Comparison of ENCODE assay signal across 8 cellular contexts in the genomic region with DNA sequence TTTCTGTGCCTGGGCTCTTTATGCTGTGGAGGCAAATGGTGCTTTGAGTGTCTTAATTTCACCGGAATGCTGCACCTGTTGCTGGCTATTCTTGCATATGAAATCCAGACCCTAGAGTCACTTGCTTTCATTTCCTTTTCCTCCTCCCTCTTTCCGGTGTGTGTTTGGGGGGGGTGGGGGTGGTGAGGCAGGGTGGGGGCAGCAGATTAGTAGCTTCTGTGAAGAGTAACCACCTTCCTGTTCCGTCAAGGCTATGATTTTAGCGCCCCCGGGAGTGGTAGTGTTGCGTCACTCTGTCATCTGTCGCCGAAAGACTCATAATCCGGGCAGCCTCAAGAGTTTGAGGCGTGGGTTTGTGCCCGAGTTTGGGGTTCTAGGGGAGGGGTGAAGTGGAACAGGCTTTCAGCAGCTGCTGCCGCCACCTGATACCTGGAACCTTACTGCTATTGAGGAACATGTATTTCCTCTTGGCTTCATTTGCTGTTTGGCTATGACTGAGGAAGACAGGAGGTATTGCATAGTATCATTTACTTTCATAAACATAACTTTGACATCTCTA. TPM values are rescaled to one million over a fixed set of nuclear protein-coding genes. Genes with fewer than 3 reads are reported as not detected.
DNase-seq lines count a peak whose midpoint lies in the region; ATAC-seq and TF ChIP-seq lines count a peak whose summit lies in the region.

No MANE protein-coding gene starts in this region.

- no peaks in the 10 kb centered on the region for H3K36me3 ChIP-seq in Peyer's patch

- peak overlapping the region; percentile 11 to 43 (median 18) for H3K4me3 ChIP-seq in Peyer's patch

- peak; percentile 41 for ATAC-seq in GM18858 (IDR thresholded peaks at IDR 0.05; ENCODE audit: unreplicated experiment)
- peak; percentile 56 for ATAC-seq in HG02884 (IDR thresholded peaks at IDR 0.05; ENCODE audit: unreplicated experiment)
- ATAC-seq in GM19324 (IDR thresholded peaks at IDR 0.05; ENCODE audit: low FRiP score, unreplicated experiment) = no peak

- peaks cover 0 to 20% (median 12%) of the 10 kb centered on the region in 4 donors for H3K4me1 ChIP-seq in Peyer's patch

- H3K27me3 ChIP-seq in Peyer's patch = no peaks in the 10 kb centered on the region

- peak overlapping the region in 3 of 4 donors; percentile 58 to 74 (median 70) for H3K27ac ChIP-seq in Peyer's patch

- H3K9me3 ChIP-seq in Peyer's patch = no peaks in the 10 kb centered on the region

- no peak for TF ChIP-seq POLR2A in Peyer's patch (IDR thresholded peaks at IDR 0.05)

- TF ChIP-seq CTCF in Peyer's patch (IDR thresholded peaks at IDR 0.05) = no peak

- peak in 2 of 3 donors; percentile 86 to 91 for DNase-seq in Peyer's patch
- peak; percentile 21 for DNase-seq in activated naive CD8-positive, alpha-beta T cell treated with anti-CD3 and anti-CD28 coated beads, Interleukin-2, amount 50 U/mL, for 16 hours (ENCODE audit: low read depth, low spot score)
- peak; percentile 66 for DNase-seq in stimulated activated CD4-positive, alpha-beta T cell treated with anti-CD3 and anti-CD28 coated beads, Interleukin-4, amount 100 ng/mL, for 24 hours
- DNase-seq in cortex of kidney (lab: John Stamatoyannopoulos, UW) = no peak
- DNase-seq in SW480 (ENCODE audit: low spot score) = no peak

RNA-seq across cellular contexts. Expression of a gene that starts 49.1 kb away (rescaled TPM):
- total RNA-seq in Peyer's patch = 100 to 1,000 TPM in 2 of 4 donors, 10 to 100 TPM in 2; 61.1 to 579 (median 115) TPM

Comparison
In these comparisons a context has a peak if more than half of its experiments do, and no peak if none do; other contexts are left out.
1. DNase-seq: peak in Peyer's patch (2 of 3), activated naive CD8-positive, alpha-beta T cell treated with anti-CD3 and anti-CD28 coated beads, Interleukin-2, amount 50 U/mL, for 16 hours (single experiment) and stimulated activated CD4-positive, alpha-beta T cell treated with anti-CD3 and anti-CD28 coated beads, Interleukin-4, amount 100 ng/mL, for 24 hours (single experiment); none in cortex of kidney (single experiment) and SW480 (single experiment).